Comparison of ENCODE assay signal across 1 cellular context in the genomic region with DNA sequence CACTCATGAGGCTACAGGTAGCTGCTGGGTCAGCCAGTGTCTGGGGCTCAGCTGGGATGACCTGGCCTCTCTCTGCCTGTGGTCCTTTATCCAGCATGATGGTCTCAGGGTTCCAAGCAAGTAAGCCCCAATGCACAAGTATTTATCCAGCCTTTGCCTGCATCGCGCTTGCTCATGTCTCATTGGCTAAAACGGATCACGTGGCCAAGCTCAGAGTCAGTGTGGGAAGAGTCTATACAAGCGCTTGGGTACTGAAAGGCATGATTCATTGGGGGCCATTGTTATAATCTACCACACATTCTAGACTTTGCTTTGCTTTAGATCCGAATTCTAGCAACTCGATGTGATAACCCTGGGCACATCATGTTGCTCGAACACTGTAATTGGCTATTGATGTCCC.
TF ChIP-seq lines count a peak whose summit lies in the region.

No MANE protein-coding gene starts in this region.

TF ChIP-seq in GM12878, 131 proteins besides CTCF, POLR2A, EP300 and RAD21:
- TF ChIP-seq ZNF274 (IDR thresholded peaks at IDR 0.05; ENCODE audit: insufficient read depth, insufficient read length) (no peak), HDAC6 (IDR thresholded peaks at IDR 0.05; ENCODE audit: unreplicated experiment) (no peak), SUZ12 (IDR thresholded peaks at IDR 0.05; ENCODE audit: unreplicated experiment) (no peak), TCF12 (IDR thresholded peaks at IDR 0.05; ENCODE audit: low read depth, low read length) (no peak)
- TF ChIP-seq, protein P1, sequence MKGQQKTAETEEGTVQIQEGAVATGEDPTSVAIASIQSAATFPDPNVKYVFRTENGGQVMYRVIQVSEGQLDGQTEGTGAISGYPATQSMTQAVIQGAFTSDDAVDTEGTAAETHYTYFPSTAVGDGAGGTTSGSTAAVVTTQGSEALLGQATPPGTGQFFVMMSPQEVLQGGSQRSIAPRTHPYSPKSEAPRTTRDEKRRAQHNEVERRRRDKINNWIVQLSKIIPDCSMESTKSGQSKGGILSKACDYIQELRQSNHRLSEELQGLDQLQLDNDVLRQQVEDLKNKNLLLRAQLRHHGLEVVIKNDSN (IDR thresholded peaks at IDR 0.05; ENCODE audit: borderline replicate concordance, extremely low read length, insufficient read depth, low read depth, low read length) = peak; percentile 18
- TF ChIP-seq, protein P2, sequence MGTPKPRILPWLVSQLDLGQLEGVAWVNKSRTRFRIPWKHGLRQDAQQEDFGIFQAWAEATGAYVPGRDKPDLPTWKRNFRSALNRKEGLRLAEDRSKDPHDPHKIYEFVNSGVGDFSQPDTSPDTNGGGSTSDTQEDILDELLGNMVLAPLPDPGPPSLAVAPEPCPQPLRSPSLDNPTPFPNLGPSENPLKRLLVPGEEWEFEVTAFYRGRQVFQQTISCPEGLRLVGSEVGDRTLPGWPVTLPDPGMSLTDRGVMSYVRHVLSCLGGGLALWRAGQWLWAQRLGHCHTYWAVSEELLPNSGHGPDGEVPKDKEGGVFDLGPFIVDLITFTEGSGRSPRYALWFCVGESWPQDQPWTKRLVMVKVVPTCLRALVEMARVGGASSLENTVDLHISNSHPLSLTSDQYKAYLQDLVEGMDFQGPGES (IDR thresholded peaks at IDR 0.05) = no peak
